Comparison of ENCODE assay signal across 23 cellular contexts in the genomic region with DNA sequence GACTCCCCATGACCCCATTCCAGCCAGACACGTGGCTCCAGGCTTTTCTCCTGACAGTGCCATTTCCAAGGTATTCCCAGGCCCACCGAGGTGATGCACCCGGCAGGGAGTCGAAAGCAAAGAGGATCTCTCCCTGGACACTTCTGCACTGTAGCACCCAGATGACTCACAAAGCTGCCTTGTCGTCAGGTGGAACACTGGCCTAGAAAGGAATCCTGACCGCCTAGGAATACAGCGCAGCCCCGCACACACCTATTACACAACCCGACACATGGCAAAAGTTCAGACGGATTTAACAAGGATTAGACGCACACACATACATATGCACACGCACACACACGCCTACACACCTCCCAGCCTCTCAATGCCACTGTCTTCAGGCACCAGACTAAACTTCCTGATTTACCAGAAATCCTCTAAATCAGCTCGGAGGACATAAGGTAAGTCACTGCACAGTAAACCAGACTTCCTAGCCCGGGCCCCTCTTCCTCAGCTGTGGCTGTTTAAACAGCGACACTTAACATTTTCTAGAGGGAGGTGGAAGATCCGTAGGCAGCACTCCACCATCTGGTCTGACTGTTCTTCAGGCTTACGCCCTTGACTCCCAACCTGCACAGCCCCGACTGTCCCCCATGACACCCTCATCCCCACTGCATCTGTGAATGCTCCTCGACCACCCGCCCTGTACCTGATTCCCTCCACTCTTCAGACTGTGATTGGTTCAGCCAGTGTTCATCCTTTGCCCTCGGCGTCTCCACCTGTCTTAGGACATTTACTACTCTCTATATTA. TPM values are rescaled to one million over a fixed set of nuclear protein-coding genes. Genes with fewer than 3 reads are reported as not detected.
DNase-seq lines count a peak whose midpoint lies in the region; ATAC-seq and TF ChIP-seq lines count a peak whose summit lies in the region.
"Had no signal": no experiment of that assay in that cellular context is flagged by ENCODE, and none has a peak within 500 bp of the region (broad histone marks: within the 10 kb centered on the region; RNA-seq: fewer than 3 reads in every experiment).

No MANE protein-coding gene starts in this region.

- intact Hi-C loops in Caco-2 (cut with micrococcal nuclease; ENCODE audit: unreplicated experiment) = no loop called here

- H3K18ac ChIP-seq in trophoblast cell (ENCODE audit: low read length) = peak overlapping the region; percentile 8

- no peak overlapping the region for H4K12ac ChIP-seq in trophoblast cell (ENCODE audit: low read depth, low read length)

- H3K36me3 ChIP-seq in Caco-2 (ENCODE audit: control insufficient read depth, insufficient read depth, low read length) = no peaks in the 10 kb centered on the region; the same call in 1 of the 2 replicates
- peaks cover 5 to 10% of the 10 kb centered on the region in 2 experiments for H3K36me3 ChIP-seq in trophoblast cell (ENCODE audit: control insufficient read depth in 1 of 2, insufficient read depth in 2 of 2, low read length in 2 of 2)
- H3K36me3 ChIP-seq: thoracic aorta had no signal

- CTCF ChIA-PET in Caco-2 (lab: Charles Lee) = no interaction called here

- peaks cover 28% of the 10 kb centered on the region for H3K36me3 Mint-ChIP-seq in Caco-2 (ENCODE audit: insufficient read depth, unreplicated experiment)
- H3K36me3 Mint-ChIP-seq: activated naive CD8-positive, alpha-beta T cell had no signal

- H3K27me3 ChIP-seq in Caco-2 (replicated peaks; ENCODE audit: control insufficient read depth, insufficient read depth, low read length) (no peaks in the 10 kb centered on the region), foreskin keratinocyte (no peaks in the 10 kb centered on the region), trophoblast cell (ENCODE audit: insufficient read depth, low read length) (no peaks in the 10 kb centered on the region)

- H3K27ac ChIP-seq in foreskin keratinocyte = no peak overlapping the region
- peak overlapping the region; percentile 35 for H3K27ac ChIP-seq in trophoblast cell (ENCODE audit: low read depth, low read length)
- H3K27ac ChIP-seq: thoracic aorta had no signal

- no peaks in the 10 kb centered on the region for H3K79me1 ChIP-seq in trophoblast cell (ENCODE audit: low read length)

- H3K4me1 ChIP-seq in Caco-2 (no peaks in the 10 kb centered on the region), foreskin keratinocyte (peaks cover 5% of the 10 kb centered on the region), trophoblast cell (ENCODE audit: control insufficient read depth in 1 of 2, insufficient read depth in 2 of 2, low read length in 2 of 2) (peaks cover 17 to 29% of the 10 kb centered on the region in 2 experiments)

- no peak for TF ChIP-seq CTCF in Caco-2 (IDR thresholded peaks at IDR 0.05; ENCODE audit: insufficient read depth in 1 of 2, low read depth in 1 of 2, low read length in 1 of 2, severe bottlenecking in 1 of 2, unreplicated experiment in 1 of 2)
- no peak for TF ChIP-seq CTCF in foreskin keratinocyte (conservative IDR thresholded peaks at IDR 0.05)

- no peaks in the 10 kb centered on the region for H3K79me2 ChIP-seq in trophoblast cell (ENCODE audit: control insufficient read depth, insufficient read depth, low read length, poor library complexity)

- H2BK12ac ChIP-seq in trophoblast cell (ENCODE audit: low read length) = no peak overlapping the region

- H3K9ac ChIP-seq in trophoblast cell (ENCODE audit: low read length) = no peak overlapping the region

- no CpG with 5 or more reads among the region's 23 CpGs for WGBS in trophoblast cell (ENCODE audit: extremely low coverage, insufficient coverage, insufficient read length)

- H4K8ac ChIP-seq in trophoblast cell (ENCODE audit: low read depth, low read length) = no peak overlapping the region

- DNase-seq in Caco-2 (peak in 1 of 2 experiments; percentile 10), amniotic epithelial cell (ENCODE audit: low read depth) (peak; percentile 91), foreskin keratinocyte (peak; percentile 65 to 76), trophoblast cell (peak; percentile 87 to 90), activated gamma-delta T cell (lab: John Stamatoyannopoulos, UW) (no peak), NCI-H2227 treated with DMSO at 0.1 percent for 48 hours (lab: John Stamatoyannopoulos, UW) (no peak)
- DNase-seq: ACHN; activated CD8-positive, alpha-beta T cell treated with anti-CD3 and anti-CD28 coated beads, Interleukin-2, amount 10 ng/mL, durations not matched to agents 7 days and 5 days; anterior cingulate cortex; H9; kidney; MM.1S; naive thymus-derived CD4-positive, alpha-beta T cell; NCI-H1930; NCI-H748 treated with DMSO at 0.1 percent for 48 hours; occipital lobe; SIG-M5; stimulated activated naive CD8-positive, alpha-beta T cell treated with anti-CD3 and anti-CD28 coated beads, Interleukin-15, Interleukin-2, amounts not matched to agents 100 U/mL and 50 U/mL, for 24 hours had no signal

- H2BK5ac ChIP-seq in trophoblast cell (ENCODE audit: low read depth, low read length, poor library complexity) = peak overlapping the region; percentile 5

- no peak overlapping the region for H2AFZ ChIP-seq in trophoblast cell (ENCODE audit: insufficient read depth, low read length, poor library complexity)

- H3K9me3 ChIP-seq in Caco-2 = no peaks in the 10 kb centered on the region
- peaks cover 2% of the 10 kb centered on the region for H3K9me3 ChIP-seq in trophoblast cell (ENCODE audit: insufficient read depth, low read depth, low read length)
- H3K9me3 ChIP-seq: thoracic aorta had no signal

- H3K14ac ChIP-seq in trophoblast cell (ENCODE audit: low read length) = no peak overlapping the region

- peak overlapping the region; percentile 24 for H3K4me2 ChIP-seq in trophoblast cell (ENCODE audit: low read length)

- H2AK5ac ChIP-seq in trophoblast cell (ENCODE audit: low read length) = no peak overlapping the region

- H3K9me3 Mint-ChIP-seq in Caco-2 (ENCODE audit: unreplicated experiment) = no peaks in the 10 kb centered on the region
- H3K9me3 Mint-ChIP-seq: H9; T-helper 2 cell treated with Interferon-gamma antibody and Interleukin-4, amounts not matched to agents 5 μg/mL and 100 μg/mL, for 36 hours had no signal

- no peak overlapping the region for H3K23ac ChIP-seq in trophoblast cell (ENCODE audit: low read length)

- no peaks in the 10 kb centered on the region for H3K27me3 Mint-ChIP-seq in Caco-2 (ENCODE audit: insufficient read depth, unreplicated experiment)
- H3K27me3 Mint-ChIP-seq: activated naive CD8-positive, alpha-beta T cell; B cell; naive thymus-derived CD4-positive, alpha-beta T cell had no signal

- peak overlapping the region; percentile 13 for H4K91ac ChIP-seq in trophoblast cell (ENCODE audit: low read depth, low read length)

- H3K4ac ChIP-seq in trophoblast cell (ENCODE audit: low read depth, low read length) = no peak overlapping the region

- no peak overlapping the region for H2BK120ac ChIP-seq in trophoblast cell (ENCODE audit: insufficient read depth, low read length, poor library complexity)

- H3K27ac Mint-ChIP-seq in Caco-2 (ENCODE audit: unreplicated experiment) = peak overlapping the region; percentile 0
- H3K27ac Mint-ChIP-seq: activated CD8-positive, alpha-beta T cell treated with anti-CD3 and anti-CD28 coated beads, Interleukin-2, amount 10 ng/mL, durations not matched to agents 7 days and 5 days; activated naive CD8-positive, alpha-beta T cell; B cell; H9; T-helper 2 cell treated with Interferon-gamma antibody and Interleukin-4, amounts not matched to agents 5 μg/mL and 100 μg/mL, for 36 hours had no signal

- POLR2A ChIA-PET in Caco-2 (lab: Charles Lee) = no interaction called here

- ATAC-seq in foreskin keratinocyte (peak; percentile 96), GM21515 (IDR thresholded peaks at IDR 0.05; ENCODE audit: unreplicated experiment) (no peak)
- ATAC-seq: activated CD8-positive, alpha-beta T cell treated with anti-CD3 and anti-CD28 coated beads, Interleukin-2, amount 10 ng/mL, durations not matched to agents 7 days and 5 days; naive thymus-derived CD4-positive, alpha-beta T cell; stimulated activated naive CD8-positive, alpha-beta T cell treated with anti-CD3 and anti-CD28 coated beads, Interleukin-15, Interleukin-2, amounts not matched to agents 100 U/mL and 50 U/mL, for 24 hours had no signal

- H3K4me3 Mint-ChIP-seq in Caco-2 (ENCODE audit: unreplicated experiment) = no peak overlapping the region
- H3K4me3 Mint-ChIP-seq: activated CD8-positive, alpha-beta T cell treated with anti-CD3 and anti-CD28 coated beads, Interleukin-2, amount 10 ng/mL, durations not matched to agents 7 days and 5 days; activated naive CD8-positive, alpha-beta T cell; B cell; H9; T-helper 2 cell treated with Interferon-gamma antibody and Interleukin-4, amounts not matched to agents 5 μg/mL and 100 μg/mL, for 36 hours had no signal

- peaks cover 6% of the 10 kb centered on the region for H3K4me1 Mint-ChIP-seq in Caco-2 (ENCODE audit: low read depth, unreplicated experiment)

- BruUV-seq in Caco-2 (replicated peaks; lab: Mats Ljungman, UMichigan) = no TSS peak

- H3K4me3 ChIP-seq in Caco-2 (ENCODE audit: low read depth, low read length) (no peak overlapping the region), trophoblast cell (ENCODE audit: low read depth, low read length) (peak overlapping the region; percentile 8)
- H3K4me3 ChIP-seq: thoracic aorta had no signal

RNA-seq across cellular contexts. Expression of a gene that starts 12.7 kb away (rescaled TPM):
- total RNA-seq in Caco-2 (2022) (38.8 and 44.2 TPM in 2 replicates), foreskin keratinocyte (15.7 and 16.9 TPM in 2 replicates)
- 15.6 and 15.7 TPM in 2 replicates for polyA plus RNA-seq in foreskin keratinocyte
- 44.3 and 47.9 TPM in 2 replicates for polyA plus RNA-seq in trophoblast cell (2013)

RNA-seq across cellular contexts. Expression of a gene that starts 48.4 kb away (rescaled TPM):
- total RNA-seq in Caco-2 (2022) = 8.6 and 9.8 TPM in 2 replicates
- total RNA-seq in foreskin keratinocyte = 20.3 and 22.0 TPM in 2 replicates
- 18.9 and 21.2 TPM in 2 replicates for polyA plus RNA-seq in foreskin keratinocyte
- 14.3 and 14.6 TPM in 2 replicates for polyA plus RNA-seq in trophoblast cell (2013)

RNA-seq across cellular contexts. Expression of a gene that starts 48.7 kb away (rescaled TPM):
- total RNA-seq in Caco-2 (2022) (55.8 and 57.6 TPM in 2 replicates), foreskin keratinocyte (8.7 and 10.4 TPM in 2 replicates)
- polyA plus RNA-seq in foreskin keratinocyte = 3.1 and 4.2 TPM in 2 replicates
- polyA plus RNA-seq in trophoblast cell (2013) = 5.5 and 6.0 TPM in 2 replicates

Comparison
In these comparisons a context has a peak if more than half of its experiments do, and no peak if none do; other contexts are left out.
1. DNase-seq: peak in amniotic epithelial cell (single experiment), foreskin keratinocyte (2 of 2) and trophoblast cell (2 of 2); none in activated gamma-delta T cell (single experiment) and NCI-H2227 treated with DMSO at 0.1 percent for 48 hours (single experiment).